ENCODE assay signal across 1 cellular context in the genomic region with DNA sequence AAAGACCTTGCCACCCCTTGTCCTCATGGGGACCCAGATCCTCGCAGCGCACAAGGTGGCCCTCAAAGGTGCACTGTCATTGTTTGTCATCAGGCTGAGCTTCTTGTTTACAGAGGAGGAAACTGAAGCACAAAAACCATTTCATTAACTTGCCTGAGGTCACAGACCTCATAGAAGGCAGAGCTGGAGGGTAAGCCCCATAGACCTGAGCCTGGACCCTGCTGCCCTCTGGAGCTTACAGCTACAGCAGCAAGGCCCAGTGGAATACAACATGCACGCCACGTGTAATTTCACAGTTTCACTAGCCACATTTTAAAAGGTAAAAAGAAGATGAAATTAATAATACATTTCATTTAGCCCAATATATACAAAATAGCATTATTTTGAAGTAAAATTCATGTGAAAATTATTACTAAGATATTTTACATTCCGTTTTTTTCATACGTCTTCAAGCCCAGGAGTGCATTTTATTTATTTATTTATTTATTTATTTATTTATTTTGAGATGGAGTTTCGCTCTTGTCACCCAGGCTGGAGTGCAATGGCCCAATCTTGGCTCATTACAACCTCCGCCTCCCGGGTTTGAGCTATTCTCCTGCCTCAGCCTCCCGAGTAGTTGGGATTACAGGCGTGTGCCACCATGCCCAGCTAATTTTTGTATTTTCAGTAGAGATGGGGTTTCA.
TF ChIP-seq lines count a peak whose summit lies in the region.

No MANE protein-coding gene starts in this region.

TF ChIP-seq in GM12878, 131 proteins besides CTCF, POLR2A, EP300 and RAD21 (continued from another document):
- TF ChIP-seq, protein P1, sequence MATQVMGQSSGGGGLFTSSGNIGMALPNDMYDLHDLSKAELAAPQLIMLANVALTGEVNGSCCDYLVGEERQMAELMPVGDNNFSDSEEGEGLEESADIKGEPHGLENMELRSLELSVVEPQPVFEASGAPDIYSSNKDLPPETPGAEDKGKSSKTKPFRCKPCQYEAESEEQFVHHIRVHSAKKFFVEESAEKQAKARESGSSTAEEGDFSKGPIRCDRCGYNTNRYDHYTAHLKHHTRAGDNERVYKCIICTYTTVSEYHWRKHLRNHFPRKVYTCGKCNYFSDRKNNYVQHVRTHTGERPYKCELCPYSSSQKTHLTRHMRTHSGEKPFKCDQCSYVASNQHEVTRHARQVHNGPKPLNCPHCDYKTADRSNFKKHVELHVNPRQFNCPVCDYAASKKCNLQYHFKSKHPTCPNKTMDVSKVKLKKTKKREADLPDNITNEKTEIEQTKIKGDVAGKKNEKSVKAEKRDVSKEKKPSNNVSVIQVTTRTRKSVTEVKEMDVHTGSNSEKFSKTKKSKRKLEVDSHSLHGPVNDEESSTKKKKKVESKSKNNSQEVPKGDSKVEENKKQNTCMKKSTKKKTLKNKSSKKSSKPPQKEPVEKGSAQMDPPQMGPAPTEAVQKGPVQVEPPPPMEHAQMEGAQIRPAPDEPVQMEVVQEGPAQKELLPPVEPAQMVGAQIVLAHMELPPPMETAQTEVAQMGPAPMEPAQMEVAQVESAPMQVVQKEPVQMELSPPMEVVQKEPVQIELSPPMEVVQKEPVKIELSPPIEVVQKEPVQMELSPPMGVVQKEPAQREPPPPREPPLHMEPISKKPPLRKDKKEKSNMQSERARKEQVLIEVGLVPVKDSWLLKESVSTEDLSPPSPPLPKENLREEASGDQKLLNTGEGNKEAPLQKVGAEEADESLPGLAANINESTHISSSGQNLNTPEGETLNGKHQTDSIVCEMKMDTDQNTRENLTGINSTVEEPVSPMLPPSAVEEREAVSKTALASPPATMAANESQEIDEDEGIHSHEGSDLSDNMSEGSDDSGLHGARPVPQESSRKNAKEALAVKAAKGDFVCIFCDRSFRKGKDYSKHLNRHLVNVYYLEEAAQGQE (IDR thresholded peaks at IDR 0.05; ENCODE audit: low read depth, low read length), result no peak
- TF ChIP-seq ESRRA (IDR thresholded peaks at IDR 0.05; ENCODE audit: low read length) (no peak), SMAD1 (IDR thresholded peaks at IDR 0.05; ENCODE audit: low read depth, partially characterized antibody) (no peak), CBFB (IDR thresholded peaks at IDR 0.05; ENCODE audit: low read depth) (no peak), KLF5 (IDR thresholded peaks at IDR 0.05; ENCODE audit: partially characterized antibody) (no peak), SREBF1 (IDR thresholded peaks at IDR 0.05; ENCODE audit: low read length) (no peak), JUND (IDR thresholded peaks at IDR 0.05; ENCODE audit: low read depth, low read length) (no peak), ZNF384 (IDR thresholded peaks at IDR 0.05; ENCODE audit: borderline replicate concordance, low read depth, low read length) (no peak), MTA3 (IDR thresholded peaks at IDR 0.05; ENCODE audit: borderline replicate concordance, low read length) (no peak), SMC3 (IDR thresholded peaks at IDR 0.05; ENCODE audit: borderline replicate concordance, low read length) (peak; percentile 61; the same call in 1 of the 2 replicates), YY1 (IDR thresholded peaks at IDR 0.05; ENCODE audit: low read depth, low read length) (peak; percentile 54; the same call in 1 of the 2 replicates), TCF12 (IDR thresholded peaks at IDR 0.05; ENCODE audit: low read depth, low read length) (no peak)
- TF ChIP-seq, protein P2, sequence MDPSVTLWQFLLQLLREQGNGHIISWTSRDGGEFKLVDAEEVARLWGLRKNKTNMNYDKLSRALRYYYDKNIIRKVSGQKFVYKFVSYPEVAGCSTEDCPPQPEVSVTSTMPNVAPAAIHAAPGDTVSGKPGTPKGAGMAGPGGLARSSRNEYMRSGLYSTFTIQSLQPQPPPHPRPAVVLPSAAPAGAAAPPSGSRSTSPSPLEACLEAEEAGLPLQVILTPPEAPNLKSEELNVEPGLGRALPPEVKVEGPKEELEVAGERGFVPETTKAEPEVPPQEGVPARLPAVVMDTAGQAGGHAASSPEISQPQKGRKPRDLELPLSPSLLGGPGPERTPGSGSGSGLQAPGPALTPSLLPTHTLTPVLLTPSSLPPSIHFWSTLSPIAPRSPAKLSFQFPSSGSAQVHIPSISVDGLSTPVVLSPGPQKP (IDR thresholded peaks at IDR 0.05; ENCODE audit: low read depth, low read length), result no peak
- TF ChIP-seq, protein P3, sequence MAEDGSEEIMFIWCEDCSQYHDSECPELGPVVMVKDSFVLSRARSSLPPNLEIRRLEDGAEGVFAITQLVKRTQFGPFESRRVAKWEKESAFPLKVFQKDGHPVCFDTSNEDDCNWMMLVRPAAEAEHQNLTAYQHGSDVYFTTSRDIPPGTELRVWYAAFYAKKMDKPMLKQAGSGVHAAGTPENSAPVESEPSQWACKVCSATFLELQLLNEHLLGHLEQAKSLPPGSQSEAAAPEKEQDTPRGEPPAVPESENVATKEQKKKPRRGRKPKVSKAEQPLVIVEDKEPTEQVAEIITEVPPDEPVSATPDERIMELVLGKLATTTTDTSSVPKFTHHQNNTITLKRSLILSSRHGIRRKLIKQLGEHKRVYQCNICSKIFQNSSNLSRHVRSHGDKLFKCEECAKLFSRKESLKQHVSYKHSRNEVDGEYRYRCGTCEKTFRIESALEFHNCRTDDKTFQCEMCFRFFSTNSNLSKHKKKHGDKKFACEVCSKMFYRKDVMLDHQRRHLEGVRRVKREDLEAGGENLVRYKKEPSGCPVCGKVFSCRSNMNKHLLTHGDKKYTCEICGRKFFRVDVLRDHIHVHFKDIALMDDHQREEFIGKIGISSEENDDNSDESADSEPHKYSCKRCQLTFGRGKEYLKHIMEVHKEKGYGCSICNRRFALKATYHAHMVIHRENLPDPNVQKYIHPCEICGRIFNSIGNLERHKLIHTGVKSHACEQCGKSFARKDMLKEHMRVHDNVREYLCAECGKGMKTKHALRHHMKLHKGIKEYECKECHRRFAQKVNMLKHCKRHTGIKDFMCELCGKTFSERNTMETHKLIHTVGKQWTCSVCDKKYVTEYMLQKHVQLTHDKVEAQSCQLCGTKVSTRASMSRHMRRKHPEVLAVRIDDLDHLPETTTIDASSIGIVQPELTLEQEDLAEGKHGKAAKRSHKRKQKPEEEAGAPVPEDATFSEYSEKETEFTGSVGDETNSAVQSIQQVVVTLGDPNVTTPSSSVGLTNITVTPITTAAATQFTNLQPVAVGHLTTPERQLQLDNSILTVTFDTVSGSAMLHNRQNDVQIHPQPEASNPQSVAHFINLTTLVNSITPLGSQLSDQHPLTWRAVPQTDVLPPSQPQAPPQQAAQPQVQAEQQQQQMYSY (CRISPR knock-in tag; IDR thresholded peaks at IDR 0.05), result no peak
